ENCODE assay signal across 23 cellular contexts in the genomic region with DNA sequence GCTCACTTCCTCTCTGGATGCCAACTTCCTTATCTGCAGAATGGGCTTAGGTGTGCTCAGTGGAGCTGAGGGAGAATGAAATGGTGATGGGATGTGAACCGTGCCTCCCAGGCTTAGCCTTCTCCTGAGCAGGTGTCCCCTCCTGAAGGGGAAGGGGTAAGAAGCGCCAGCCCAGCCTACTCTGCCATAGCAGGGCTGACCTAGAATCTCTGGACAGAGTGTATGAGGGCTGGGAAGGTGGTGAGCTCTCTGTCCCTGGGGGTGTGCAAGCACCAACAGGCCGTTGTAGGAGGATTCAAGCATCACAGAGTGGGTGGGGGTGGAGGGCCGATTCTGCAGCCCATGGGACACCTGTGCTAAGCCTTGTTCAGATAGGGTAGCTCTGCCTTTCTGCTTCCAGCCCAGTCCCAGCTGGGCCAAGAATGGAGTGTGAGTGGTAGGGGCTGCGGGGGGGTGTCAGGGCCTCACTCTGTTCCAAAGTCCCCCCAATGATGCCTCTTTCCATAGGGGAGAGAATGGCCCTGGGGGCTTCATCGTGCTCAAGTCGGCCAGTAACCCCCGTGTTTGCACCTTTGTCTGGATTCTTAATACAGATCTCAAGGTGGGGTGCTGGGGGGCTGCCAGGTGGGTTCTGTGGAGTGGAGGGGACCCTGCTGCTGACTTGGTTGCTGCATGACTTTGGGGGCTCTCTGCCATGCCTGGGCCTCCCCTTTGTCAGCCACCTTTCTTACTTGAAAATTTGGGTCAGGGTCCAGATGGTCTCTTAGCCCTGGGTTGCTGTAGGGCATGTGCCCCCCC. TPM values are rescaled to one million over a fixed set of nuclear protein-coding genes. Genes with fewer than 3 reads are reported as not detected.
DNase-seq lines count a peak whose midpoint lies in the region; ATAC-seq, FAIRE-seq and TF ChIP-seq lines count a peak whose summit lies in the region.
"Had no signal": no experiment of that assay in that cellular context is flagged by ENCODE, and none has a peak within 500 bp of the region (broad histone marks: within the 10 kb centered on the region; RNA-seq: fewer than 3 reads in every experiment).

No MANE protein-coding gene starts in this region.

- POLR2A ChIA-PET in A549 (lab: Yijun Ruan, JAX), result no interaction called here
- POLR2A ChIA-PET in CD8-positive, alpha-beta T cell (lab: Charles Lee), result no interaction called here

- no peak for TF ChIP-seq RAD21 in A549 (conservative IDR thresholded peaks at IDR 0.05 in 1 of 2, IDR thresholded peaks at IDR 0.05 in 1 of 2)

- no peak overlapping the region for H3K4me3 ChIP-seq in A549
- no peak overlapping the region for H3K4me3 ChIP-seq in CD8-positive, alpha-beta T cell (ENCODE audit: low read depth, low read length)
- no peak overlapping the region for H3K4me3 ChIP-seq in colonic mucosa
- H3K4me3 ChIP-seq in osteoblast (ENCODE audit: insufficient read depth, low read length), result no peak overlapping the region
- H3K4me3 ChIP-seq: coronary artery, hepatocyte, SJSA1, thoracic aorta had no signal

- H3K27me3 Mint-ChIP-seq in CD8-positive, alpha-beta T cell (ENCODE audit: low read depth), result peaks cover 2% of the 10 kb centered on the region

- CTCF ChIA-PET in A549 (lab: Yijun Ruan, JAX), result interaction anchor here (0.6 to 50.7 kb wide), 4 partner anchors 10 to 113 kb away, joined by 3 to 1391 read pairs (median 16); a partner anchor contains a TSS
- CTCF ChIA-PET in CD8-positive, alpha-beta T cell (lab: Charles Lee), result no interaction called here

- peaks cover 17% of the 10 kb centered on the region for H3K36me3 ChIP-seq in CD8-positive, alpha-beta T cell (ENCODE audit: insufficient read depth, low read length)
- H3K36me3 ChIP-seq in colonic mucosa (peaks cover 5% of the 10 kb centered on the region), osteoblast (ENCODE audit: insufficient read depth, low read length) (peaks cover 4% of the 10 kb centered on the region)

- H3K9me3 ChIP-seq in A549, result no peaks in the 10 kb centered on the region
- no peaks in the 10 kb centered on the region for H3K9me3 ChIP-seq in CD8-positive, alpha-beta T cell (ENCODE audit: low read length)
- H3K9me3 ChIP-seq in colonic mucosa, result no peaks in the 10 kb centered on the region
- H3K9me3 ChIP-seq in osteoblast (ENCODE audit: low read depth, low read length), result no peaks in the 10 kb centered on the region
- H3K9me3 ChIP-seq: Caco-2, SJSA1, thoracic aorta had no signal

- intact Hi-C loops in CD8-positive, alpha-beta T cell (cut with DNase I, micrococcal nuclease), result no loop called here
- intact Hi-C loops in colonic mucosa (cut with DNase I), result no loop called here

- ATAC-seq in A549, result no peak
- ATAC-seq in CD8-positive, alpha-beta T cell, result no peak
- ATAC-seq in HG03139 (IDR thresholded peaks at IDR 0.05; ENCODE audit: unreplicated experiment), result no peak
- ATAC-seq: activated CD8-positive, alpha-beta T cell treated with anti-CD3 and anti-CD28 coated beads for 36 hours; activated T-cell treated with anti-CD3 and anti-CD28 coated beads, Interleukin-2, amount 50 U/mL, for 4 hours had no signal

- peaks cover 44% of the 10 kb centered on the region for H3K36me3 Mint-ChIP-seq in CD8-positive, alpha-beta T cell

- no peak for TF ChIP-seq POLR2A in A549 (IDR thresholded peaks at IDR 0.05; ENCODE audit: low read length)

- peaks cover 5% of the 10 kb centered on the region for H4K20me1 ChIP-seq in osteoblast (ENCODE audit: insufficient read depth, low read length)

- DNase-seq in A549 (ENCODE audit: low read depth in 1 of 2, low spot score in 1 of 2) (no peak), colonic mucosa (no peak), osteoblast (ENCODE audit: insufficient read length, low spot score, missing footprints) (peak; percentile 72), OCI-M1 (lab: John Stamatoyannopoulos, UW) (no peak), NCI-H1694 (lab: John Stamatoyannopoulos, UW) (no peak), NCI-H1694 treated with DMSO at 0.1 percent for 48 hours (lab: John Stamatoyannopoulos, UW) (no peak)
- DNase-seq in CD8-positive, alpha-beta T cell, result no peak
- DNase-seq: activated CD8-positive, alpha-beta T cell treated with anti-CD3 and anti-CD28 coated beads for 36 hours; activated T-cell treated with anti-CD3 and anti-CD28 coated beads, Interleukin-2, amount 50 U/mL, for 4 hours; Caco-2; islet precursor cell; NCI-H1105 treated with DMSO at 0.1 percent for 48 hours; NCI-H2171 treated with DMSO at 0.1 percent for 48 hours had no signal

- H3K27ac ChIP-seq in A549 (no peak overlapping the region), colonic mucosa (peak overlapping the region; percentile 70), osteoblast (ENCODE audit: low read depth, low read length) (no peak overlapping the region)
- H3K27ac ChIP-seq in CD8-positive, alpha-beta T cell (ENCODE audit: low read depth, low read length), result no peak overlapping the region
- H3K27ac ChIP-seq: hepatocyte, SJSA1 had no signal

- peak overlapping the region; percentile 27 for H3K27ac Mint-ChIP-seq in CD8-positive, alpha-beta T cell
- H3K27ac Mint-ChIP-seq: activated CD8-positive, alpha-beta T cell treated with anti-CD3 and anti-CD28 coated beads for 36 hours; activated naive CD4-positive, alpha-beta T cell treated with anti-CD3 and anti-CD28 coated beads, Interleukin-2, amount 50 U/mL, for 24 hours; T-helper 1 cell treated with Interleukin-12 subunit alpha and Interleukin-12 subunit beta and Interleukin-4 antibody, amounts not matched to agents 30 μg/mL and 1 μg/mL, for 36 hours had no signal

- peaks cover 45% of the 10 kb centered on the region for H3K4me1 ChIP-seq in A549
- peaks cover 47% of the 10 kb centered on the region for H3K4me1 ChIP-seq in CD8-positive, alpha-beta T cell (ENCODE audit: insufficient read depth, low read length)
- H3K4me1 ChIP-seq in colonic mucosa, result peaks cover 20% of the 10 kb centered on the region
- no peaks in the 10 kb centered on the region for H3K4me1 ChIP-seq in osteoblast (ENCODE audit: insufficient read depth, low read length)

- no peak overlapping the region for H2AFZ ChIP-seq in osteoblast (ENCODE audit: low read length)
- H2AFZ ChIP-seq: hepatocyte had no signal

- no peak for FAIRE-seq in A549 (lab: Jason Lieb, UNC)
- FAIRE-seq: endometrium had no signal

- TF ChIP-seq EP300 in A549 (IDR thresholded peaks at IDR 0.05), result no peak

- no peaks in the 10 kb centered on the region for H3K27me3 ChIP-seq in CD8-positive, alpha-beta T cell (ENCODE audit: insufficient read depth, low read length)
- H3K27me3 ChIP-seq in colonic mucosa, result peaks cover 4% of the 10 kb centered on the region
- peaks cover 22% of the 10 kb centered on the region for H3K27me3 ChIP-seq in osteoblast (ENCODE audit: insufficient read depth, low read length)

- TF ChIP-seq CTCF in A549 (IDR thresholded peaks at IDR 0.05) (no peak), colonic mucosa (IDR thresholded peaks at IDR 0.05) (no peak), osteoblast (IDR thresholded peaks at IDR 0.05; ENCODE audit: extremely low read depth, low read depth, low read length) (no peak)
- TF ChIP-seq CTCF in CD8-positive, alpha-beta T cell (IDR thresholded peaks at IDR 0.05), result no peak

- no peaks in the 10 kb centered on the region for H3K9me3 Mint-ChIP-seq in CD8-positive, alpha-beta T cell
- H3K9me3 Mint-ChIP-seq: activated CD8-positive, alpha-beta T cell treated with anti-CD3 and anti-CD28 coated beads for 36 hours; activated naive CD4-positive, alpha-beta T cell treated with anti-CD3 and anti-CD28 coated beads, Interleukin-2, amount 50 U/mL, for 24 hours; activated T-cell treated with anti-CD3 and anti-CD28 coated beads, Interleukin-2, amount 50 U/mL, for 4 hours; T-helper 1 cell treated with Interleukin-12 subunit alpha and Interleukin-12 subunit beta and Interleukin-4 antibody, amounts not matched to agents 30 μg/mL and 1 μg/mL, for 36 hours had no signal

- H3K79me2 ChIP-seq in osteoblast (ENCODE audit: insufficient read depth, low read length), result no peaks in the 10 kb centered on the region
- H3K79me2 ChIP-seq: hepatocyte had no signal

- H3K4me3 Mint-ChIP-seq in CD8-positive, alpha-beta T cell, result no peak overlapping the region
- H3K4me3 Mint-ChIP-seq: activated CD8-positive, alpha-beta T cell treated with anti-CD3 and anti-CD28 coated beads for 36 hours; activated naive CD4-positive, alpha-beta T cell treated with anti-CD3 and anti-CD28 coated beads, Interleukin-2, amount 50 U/mL, for 24 hours; activated T-cell treated with anti-CD3 and anti-CD28 coated beads, Interleukin-2, amount 50 U/mL, for 4 hours; T-helper 1 cell treated with Interleukin-12 subunit alpha and Interleukin-12 subunit beta and Interleukin-4 antibody, amounts not matched to agents 30 μg/mL and 1 μg/mL, for 36 hours had no signal

- peaks cover 36% of the 10 kb centered on the region for H3K4me1 Mint-ChIP-seq in CD8-positive, alpha-beta T cell (ENCODE audit: low read depth)

- peak overlapping the region in 1 of 2 donors; percentile 16 for H3K9ac ChIP-seq in colonic mucosa (ENCODE audit: low read depth in 2 of 2, low read length in 2 of 2)

- no peak overlapping the region for H3K4me2 ChIP-seq in A549
- H3K4me2 ChIP-seq in osteoblast (ENCODE audit: insufficient read depth, low read length), result no peak overlapping the region
- H3K4me2 ChIP-seq: hepatocyte had no signal

- 80% methylated on average over 8 of the region's 8 CpGs for WGBS in A549 (ENCODE audit: missing lambda C conversion rate)

RNA-seq across cellular contexts. Expression of a gene that starts 3.2 kb away (rescaled TPM):
- polyA plus RNA-seq in A549 (2011; rRNA removed), result 0.41 and 0.67 TPM in 2 replicates
- polyA plus RNA-seq in A549 (2012; cell fraction: cytosol; rRNA removed), result 0.40 and 0.61 TPM in 2 replicates
- 3.7 and 4.3 TPM in 2 replicates for polyA plus RNA-seq in A549 (2012; cell fraction: nucleus; rRNA removed)
- 1.0 to 1.6 TPM (median 1.2 TPM) in 3 replicates for polyA plus RNA-seq in A549 (2017; fragmentation: RNase III; extraction: RNeasy Plus Mini Kit Qiagen cat#74134 plus additional on column Dnase treatment)
- polyA minus RNA-seq in A549 (2011; rRNA and poly(A)+ RNA removed), result 0.73 and 1.2 TPM in 2 replicates
- total RNA-seq in CD8-positive, alpha-beta T cell, result 1 to 10 TPM; 4.2 to 5.2 TPM
- total RNA-seq in colonic mucosa, result 1 to 10 TPM in 1 of 2 donors, under 1 TPM in 1; 0.49 to 1.2 TPM
- total RNA-seq in osteoblast, result 0.29 and 0.36 TPM in 2 replicates
- total RNA-seq: Daoy had no signal

RNA-seq across cellular contexts. Expression of a gene that starts 6.3 kb away (rescaled TPM):
- polyA plus RNA-seq in A549 (2011; rRNA removed) (not detected in 2 replicates), A549 (2017; fragmentation: RNase III; extraction: RNeasy Plus Mini Kit Qiagen cat#74134 plus additional on column Dnase treatment) (0.16 TPM in 1 of 3 replicates, not detected in the others)
- polyA plus RNA-seq in A549 (2012; cell fraction: cytosol; rRNA removed), result 0.05 and 0.16 TPM in 2 replicates
- 0.12 TPM in 1 of 2 replicates, not detected in the other for polyA plus RNA-seq in A549 (2012; cell fraction: nucleus; rRNA removed)
- polyA minus RNA-seq in A549 (2011; rRNA and poly(A)+ RNA removed), result not detected in 2 replicates
- under 1 TPM in 1 of 2 experiments, not detected in 1; 0.43 TPM for total RNA-seq in CD8-positive, alpha-beta T cell
- total RNA-seq in colonic mucosa (under 1 TPM in 1 of 2 donors, not detected in 1; 0.47 TPM), osteoblast (not detected in 2 replicates)
- total RNA-seq: activated T-cell treated with anti-CD3 and anti-CD28 coated beads, Interleukin-2, amount 50 U/mL, for 4 hours; Caco-2; Daoy; HT1080; SJSA1 had no signal

RNA-seq across cellular contexts. Expression of a gene that starts 25.0 kb away (rescaled TPM):
- 56.0 and 60.9 TPM in 2 replicates for polyA plus RNA-seq in A549 (2011; rRNA removed)
- 83.7 and 101 TPM in 2 replicates for polyA plus RNA-seq in A549 (2012; cell fraction: cytosol; rRNA removed)
- polyA plus RNA-seq in A549 (2012; cell fraction: nucleus; rRNA removed), result 261 and 339 TPM in 2 replicates
- polyA plus RNA-seq in A549 (2017; fragmentation: RNase III; extraction: RNeasy Plus Mini Kit Qiagen cat#74134 plus additional on column Dnase treatment), result 53.0 to 56.1 TPM (median 54.6 TPM) in 3 replicates
- polyA minus RNA-seq in A549 (2011; rRNA and poly(A)+ RNA removed), result 77.8 and 87.0 TPM in 2 replicates
- total RNA-seq in CD8-positive, alpha-beta T cell, result 100 to 1,000 TPM; 102 to 118 TPM
- 10 to 100 TPM; 30.0 to 41.3 TPM for total RNA-seq in colonic mucosa
- total RNA-seq in osteoblast, result 31.5 and 35.8 TPM in 2 replicates

RNA-seq across cellular contexts. Expression of a gene that starts 25.9 kb away (rescaled TPM):
- polyA plus RNA-seq in A549 (2011; rRNA removed), result 8.5 and 10.6 TPM in 2 replicates
- 8.7 and 11.2 TPM in 2 replicates for polyA plus RNA-seq in A549 (2012; cell fraction: cytosol; rRNA removed)
- polyA plus RNA-seq in A549 (2012; cell fraction: nucleus; rRNA removed), result 45.5 and 48.0 TPM in 2 replicates
- 6.2 to 8.0 TPM (median 7.3 TPM) in 3 replicates for polyA plus RNA-seq in A549 (2017; fragmentation: RNase III; extraction: RNeasy Plus Mini Kit Qiagen cat#74134 plus additional on column Dnase treatment)
- 15.5 and 18.5 TPM in 2 replicates for polyA minus RNA-seq in A549 (2011; rRNA and poly(A)+ RNA removed)
- total RNA-seq in CD8-positive, alpha-beta T cell, result 10 to 100 TPM; 20.9 to 22.6 TPM
- 10 to 100 TPM; 37.3 to 42.0 TPM for total RNA-seq in colonic mucosa
- total RNA-seq in osteoblast, result 10.3 and 10.9 TPM in 2 replicates

RNA-seq across cellular contexts. Expression of a gene that starts 35.2 kb away (rescaled TPM):
- polyA plus RNA-seq in A549 (2011; rRNA removed), result 0.07 and 0.10 TPM in 2 replicates
- polyA plus RNA-seq in A549 (2012; cell fraction: cytosol; rRNA removed), result 0.03 TPM in 1 of 2 replicates, not detected in the other
- not detected in 2 replicates for polyA plus RNA-seq in A549 (2012; cell fraction: nucleus; rRNA removed)
- polyA plus RNA-seq in A549 (2017; fragmentation: RNase III; extraction: RNeasy Plus Mini Kit Qiagen cat#74134 plus additional on column Dnase treatment), result not detected in 3 replicates
- polyA minus RNA-seq in A549 (2011; rRNA and poly(A)+ RNA removed), result not detected in 2 replicates
- not detected for total RNA-seq in CD8-positive, alpha-beta T cell
- 100 to 1,000 TPM; 331 to 350 TPM for total RNA-seq in colonic mucosa
- not detected in 2 replicates for total RNA-seq in osteoblast
- total RNA-seq: activated CD8-positive, alpha-beta T cell treated with anti-CD3 and anti-CD28 coated beads for 36 hours; Caco-2; Daoy; HT1080; SJSA1 had no signal
